In the genomic region with DNA sequence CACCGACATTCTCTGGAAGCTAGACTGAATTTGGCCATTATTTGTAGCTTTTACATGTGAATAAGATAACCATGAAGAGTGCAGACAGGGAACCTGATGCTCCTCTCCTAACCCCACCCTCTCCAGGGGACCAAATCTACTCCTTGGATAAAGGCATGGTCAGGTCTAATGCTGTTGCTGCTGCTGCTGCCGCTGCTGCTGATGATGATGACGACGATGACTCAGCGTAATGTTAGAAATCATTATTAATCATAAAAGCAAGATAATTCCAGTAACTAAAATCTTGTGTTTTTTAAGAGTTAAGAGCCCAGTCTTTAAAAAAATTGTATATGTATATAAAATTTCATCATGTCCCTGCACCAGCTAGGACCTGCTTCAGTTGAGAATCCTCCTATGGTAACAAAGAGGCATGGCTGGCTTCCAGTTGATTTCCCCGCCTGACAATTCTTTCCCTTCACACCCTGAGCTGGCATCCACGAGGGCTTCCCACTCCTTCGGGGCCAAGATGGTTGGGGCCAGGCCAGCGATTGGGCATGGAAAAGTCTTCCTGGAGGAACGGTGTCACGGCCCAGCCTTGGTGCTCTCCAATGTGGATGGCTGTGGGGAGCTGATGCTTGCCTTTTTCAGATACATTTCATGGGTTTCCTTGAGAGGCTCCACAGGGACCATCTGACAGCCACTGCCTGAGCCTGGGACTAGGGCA, we compare ENCODE assay signal across 18 cellular contexts.
"Had no signal": no experiment of that assay in that cellular context is flagged by ENCODE, and none has a peak within 500 bp of the region (broad histone marks: within the 10 kb centered on the region; RNA-seq: fewer than 3 reads in every experiment).

No MANE protein-coding gene starts in this region.

- H2AFZ ChIP-seq: hepatocyte had no signal

- H3K27ac Mint-ChIP-seq: activated naive CD4-positive, alpha-beta T cell treated with anti-CD3 and anti-CD28 coated beads, Interleukin-2, amount 10 ng/mL, durations not matched to agents 7 days and 5 days; activated T-helper 17 cell treated with anti-CD3 and anti-CD28 coated beads, Interleukin-2, amount 50 U/mL, for 72 hours; natural killer cell; T-cell; type B pancreatic cell had no signal

- H3K79me2 ChIP-seq: hepatocyte had no signal

- H3K4me1 ChIP-seq: right atrium auricular region had no signal

- H3K9me3 ChIP-seq: mucosa of descending colon, right atrium auricular region had no signal

- H3K4me1 Mint-ChIP-seq: activated naive CD4-positive, alpha-beta T cell treated with anti-CD3 and anti-CD28 coated beads, Interleukin-2, amount 10 ng/mL, durations not matched to agents 7 days and 5 days; activated T-helper 17 cell treated with anti-CD3 and anti-CD28 coated beads, Interleukin-2, amount 50 U/mL, for 72 hours; natural killer cell; T-cell had no signal

- H3K27me3 Mint-ChIP-seq: activated naive CD4-positive, alpha-beta T cell treated with anti-CD3 and anti-CD28 coated beads, Interleukin-2, amount 10 ng/mL, durations not matched to agents 7 days and 5 days; type B pancreatic cell had no signal

- H3K27me3 ChIP-seq: cardiac muscle cell, hepatocyte, right atrium auricular region had no signal

- DNase-seq: activated CD4-positive, alpha-beta T cell treated with anti-CD3 and anti-CD28 coated beads for 1 hour; activated CD4-positive, alpha-beta T cell treated with anti-CD3 and anti-CD28 coated beads, Interleukin-2, amount 50 U/mL, for 4 hours; activated naive CD4-positive, alpha-beta T cell treated with anti-CD3 and anti-CD28 coated beads, Interleukin-2, amount 10 ng/mL, durations not matched to agents 7 days and 5 days; mucosa of descending colon; natural killer cell; small intestine; stimulated activated CD4-positive, alpha-beta T cell treated with anti-CD3 and anti-CD28 coated beads, Interleukin-4, amount 100 ng/mL, for 4 hours; stimulated activated CD8-positive, alpha-beta memory T cell treated with anti-CD3 and anti-CD28 coated beads, Interleukin-4, amount 100 ng/mL, for 48 hours; stimulated activated naive CD4-positive, alpha-beta T cell treated with Interleukin-2 at 50 U/mL for 16 hours; T-cell; T-helper 9 cell had no signal

- H3K4me3 ChIP-seq: cardiac muscle cell, hepatocyte, mucosa of descending colon, right atrium auricular region had no signal

- FAIRE-seq: colon, endometrium, small intestine had no signal

- H3K36me3 Mint-ChIP-seq: activated naive CD4-positive, alpha-beta T cell treated with anti-CD3 and anti-CD28 coated beads, Interleukin-2, amount 10 ng/mL, durations not matched to agents 7 days and 5 days; natural killer cell; T-cell; type B pancreatic cell had no signal

- H3K36me3 ChIP-seq: cardiac muscle cell, right atrium auricular region had no signal

- H3K9me3 Mint-ChIP-seq: activated naive CD4-positive, alpha-beta T cell treated with anti-CD3 and anti-CD28 coated beads, Interleukin-2, amount 10 ng/mL, durations not matched to agents 7 days and 5 days; activated T-helper 17 cell treated with anti-CD3 and anti-CD28 coated beads, Interleukin-2, amount 50 U/mL, for 72 hours; natural killer cell; type B pancreatic cell had no signal

- H3K27ac ChIP-seq: cardiac muscle cell, hepatocyte, right atrium auricular region had no signal

- H3K4me3 Mint-ChIP-seq: activated naive CD4-positive, alpha-beta T cell treated with anti-CD3 and anti-CD28 coated beads, Interleukin-2, amount 10 ng/mL, durations not matched to agents 7 days and 5 days; activated T-helper 17 cell treated with anti-CD3 and anti-CD28 coated beads, Interleukin-2, amount 50 U/mL, for 72 hours; natural killer cell; T-cell; type B pancreatic cell had no signal

- H3K4me2 ChIP-seq: hepatocyte had no signal

- ATAC-seq: activated T-helper 17 cell treated with anti-CD3 and anti-CD28 coated beads, Interleukin-2, amount 50 U/mL, for 72 hours; mucosa of descending colon; natural killer cell; T-cell had no signal
